In genomic region chr4:38230121-38230728, GRCh38 we compare ENCODE assay signal across 13 cellular contexts.
DNase-seq lines count a peak whose midpoint lies in the region; ATAC-seq, FAIRE-seq and TF ChIP-seq lines count a peak whose summit lies in the region.
"Had no signal": no experiment of that assay in that cellular context is flagged by ENCODE, and none has a peak within 500 bp of the region (broad histone marks: within the 10 kb centered on the region; RNA-seq: fewer than 3 reads in every experiment).

No MANE protein-coding gene starts in this region.

- no peak overlapping the region; a peak in 1 of 4 replicates for H3K9ac ChIP-seq in K562 (ENCODE audit: insufficient read depth in 1 of 2, low read depth in 2 of 2, low read length in 2 of 2)

- H3K9me3 ChIP-seq in K562 (replicated peaks; ENCODE audit: control insufficient read depth, insufficient read depth, low read depth, low read length) (no peaks in the 10 kb centered on the region), suprapubic skin (no peaks in the 10 kb centered on the region), MG63 (peaks cover 3% of the 10 kb centered on the region; the same call in 1 of the 2 replicates)
- H3K9me3 ChIP-seq: psoas muscle, testis had no signal

- H3K9me1 ChIP-seq in K562 (ENCODE audit: control insufficient read depth, insufficient read depth, low read length): no peaks in the 10 kb centered on the region

- in situ Hi-C loops in K562 (cut with MboI): no loop called here

- peak; percentile 74 for FAIRE-seq in K562 (lab: Jason Lieb, UNC)

- ATAC-seq in K562: peak; percentile 92
- ATAC-seq in GM19397 (IDR thresholded peaks at IDR 0.05; ENCODE audit: unreplicated experiment): no peak
- ATAC-seq: psoas muscle had no signal

- H3K4me2 ChIP-seq in K562 (ENCODE audit: insufficient read depth, low read length): peak overlapping the region; percentile 34

- H3K36me3 ChIP-seq in K562 (ENCODE audit: control insufficient read depth, insufficient read depth, low read length) (no peaks in the 10 kb centered on the region), suprapubic skin (no peaks in the 10 kb centered on the region), MG63 (no peaks in the 10 kb centered on the region)

- no peak for TF ChIP-seq CTCF in K562 (IDR thresholded peaks at IDR 0.05 in 2 of 3, conservative IDR thresholded peaks at IDR 0.05 in 1 of 3; ENCODE audit: insufficient read depth in 2 of 3, low read depth in 1 of 3, low read length in 3 of 3)
- no peak for TF ChIP-seq CTCF in suprapubic skin (IDR thresholded peaks at IDR 0.05)

- BruUV-seq in K562 (replicated peaks; lab: Mats Ljungman, UMichigan): no TSS peak

- TF ChIP-seq POLR2A in K562 (conservative IDR thresholded peaks at IDR 0.05): no peak
- TF ChIP-seq POLR2A in suprapubic skin (IDR thresholded peaks at IDR 0.05): no peak

- POLR2A ChIA-PET in K562 (lab: Yijun Ruan, JAX): interaction anchor here (2.2 kb wide), 1 partner anchor 13 kb away, joined by 11 read pairs; no protein-coding TSS in a partner anchor

- H3K4me3 ChIP-seq in K562: no peak overlapping the region
- no peak overlapping the region for H3K4me3 ChIP-seq in suprapubic skin
- H3K4me3 ChIP-seq in MG63: no peak overlapping the region
- H3K4me3 ChIP-seq: coronary artery, psoas muscle, testis had no signal

- 0 out of 4 replicates have a peak, but pooled peaks of 1 of the 2 experiments have one; percentile 6 for TF ChIP-seq RAD21 in K562 (CRISPR knock-in tag; conservative IDR thresholded peaks at IDR 0.05 in 1 of 2, IDR thresholded peaks at IDR 0.05 in 1 of 2)

- TF ChIP-seq EP300 in K562 (IDR thresholded peaks at IDR 0.05; ENCODE audit: low read length) (no peak), suprapubic skin (IDR thresholded peaks at IDR 0.05) (no peak)

- intact Hi-C loops in K562 (cut with micrococcal nuclease): no loop called here

- H4K20me1 ChIP-seq in K562 (replicated peaks; ENCODE audit: control insufficient read depth, insufficient read depth, low read length): no peaks in the 10 kb centered on the region

- CTCF ChIA-PET in K562 (lab: Yijun Ruan, JAX; ENCODE audit: low intra/inter-chr PET ratio): no interaction called here

- 18% methylated on average over 9 of the region's 9 CpGs for WGBS in K562 (ENCODE audit: insufficient coverage, low coverage, missing lambda C conversion rate)
- 33% methylated on average over 9 of the region's 9 CpGs for WGBS in suprapubic skin

- peak overlapping the region; percentile 60 for H2AFZ ChIP-seq in K562 (ENCODE audit: low read depth, low read length)

- H3K27me3 ChIP-seq in K562 (ENCODE audit: control insufficient read depth in 2 of 2, insufficient read depth in 2 of 2, low read length in 2 of 2): no peaks in the 10 kb centered on the region
- no peaks in the 10 kb centered on the region for H3K27me3 ChIP-seq in suprapubic skin
- H3K27me3 ChIP-seq in MG63: no peaks in the 10 kb centered on the region
- H3K27me3 ChIP-seq: testis had no signal

- DNase-seq in HuH-7.5 (ENCODE audit: low spot score) (peak; percentile 34), K562 (ENCODE audit: extremely low read depth in 1 of 4, low spot score in 3 of 4) (peak; percentile 32 to 82 (median 54)), left kidney (ENCODE audit: low read depth, low spot score) (peak; percentile 91), suprapubic skin (ENCODE audit: low spot score in 2 of 2) (no peak), MG63 (no peak), NCI-H1417 (lab: John Stamatoyannopoulos, UW) (no peak), DMS114 treated with DMSO at 0.1 percent for 48 hours (lab: John Stamatoyannopoulos, UW; ENCODE audit: unreplicated experiment) (no peak)
- DNase-seq: anterior cingulate cortex, NCI-H1048, psoas muscle, testis had no signal

- H3K4me1 ChIP-seq in K562 (replicated peaks in 1 of 2; ENCODE audit: control insufficient read depth in 2 of 2, insufficient read depth in 2 of 2, low read length in 2 of 2) (peaks cover 15 to 20% of the 10 kb centered on the region in 2 experiments), suprapubic skin (peaks cover 33% of the 10 kb centered on the region)
- H3K4me1 ChIP-seq: psoas muscle, testis had no signal

- peak overlapping the region; percentile 49; the same call in 1 of the 3 replicates for H3K27ac ChIP-seq in K562 (ENCODE audit: extremely low read depth, low read depth, low read length)
- H3K27ac ChIP-seq in suprapubic skin: peak overlapping the region; percentile 58
- H3K27ac ChIP-seq: coronary artery, psoas muscle, testis had no signal

- no peaks in the 10 kb centered on the region for H3K79me2 ChIP-seq in K562 (ENCODE audit: control insufficient read depth, insufficient read depth, low read length)

TF ChIP-seq in K562, 482 proteins besides CTCF, POLR2A, EP300 and RAD21 (continues in another document):
- TF ChIP-seq NFYB (IDR thresholded peaks at IDR 0.05; ENCODE audit: extremely low read depth, insufficient read length) (no peak), HNRNPUL1 (IDR thresholded peaks at IDR 0.05; ENCODE audit: low read length) (no peak), ATF3 (IDR thresholded peaks at IDR 0.05) (peak; percentile 26; the same call in 1 of the 2 replicates), ATF3 (CRISPR knock-in tag; conservative IDR thresholded peaks at IDR 0.05) (no peak), NR2C2 (CRISPR knock-in tag; IDR thresholded peaks at IDR 0.05) (no peak), NR2C2 (tag; IDR thresholded peaks at IDR 0.05) (peak; percentile 77), ESRRB (CRISPR knock-in tag; IDR thresholded peaks at IDR 0.05; ENCODE audit: borderline replicate concordance) (no peak), SMARCC2 (IDR thresholded peaks at IDR 0.05; ENCODE audit: low read depth) (0 out of 2 replicates have a peak, but pooled peaks have one; percentile 31), ZNF274 (IDR thresholded peaks at IDR 0.05; ENCODE audit: borderline replicate concordance, low read depth, low read length) (no peak), SMAD1 (IDR thresholded peaks at IDR 0.05; ENCODE audit: low read depth, low read length, partially characterized antibody) (no peak), LCOR (CRISPR knock-in tag; IDR thresholded peaks at IDR 0.05) (no peak), ZNF184 (CRISPR knock-in tag; IDR thresholded peaks at IDR 0.05) (no peak), HNRNPK (IDR thresholded peaks at IDR 0.05; ENCODE audit: low read depth, low read length, poor library complexity, severe bottlenecking) (no peak), RCOR1 (IDR thresholded peaks at IDR 0.05; ENCODE audit: borderline replicate concordance in 1 of 2, low read depth in 2 of 2, low read length in 2 of 2) (peak in 1 of 2 experiments; percentile 85; a peak in 2 of 4 replicates), MITF (IDR thresholded peaks at IDR 0.05) (peak; percentile 90), CBX2 (IDR thresholded peaks at IDR 0.05; ENCODE audit: insufficient read depth, low read length, poor library complexity, severe bottlenecking) (no peak), CBFA2T2 (conservative IDR thresholded peaks at IDR 0.05) (peak; percentile 59), ZNF764 (CRISPR knock-in tag; IDR thresholded peaks at IDR 0.05; ENCODE audit: low read depth) (no peak), PCBP1 (IDR thresholded peaks at IDR 0.05; ENCODE audit: low read depth, low read length, poor library complexity, severe bottlenecking) (no peak), ZNF436 (CRISPR knock-in tag; IDR thresholded peaks at IDR 0.05) (no peak), KLF1 (tag; IDR thresholded peaks at IDR 0.05) (no peak), MAFK (IDR thresholded peaks at IDR 0.05; ENCODE audit: low read length) (no peak), HDGF (IDR thresholded peaks at IDR 0.05) (no peak), CBX8 (IDR thresholded peaks at IDR 0.05; ENCODE audit: borderline replicate concordance, extremely low read depth, low read depth, low read length, poor library complexity, severe bottlenecking) (no peak), E2F4 (CRISPR knock-in tag; IDR thresholded peaks at IDR 0.05; ENCODE audit: low read depth) (no peak), CXXC5 (CRISPR knock-in tag; IDR thresholded peaks at IDR 0.05) (peak; percentile 48), ERF (CRISPR knock-in tag; IDR thresholded peaks at IDR 0.05) (no peak), ZFP1 (CRISPR knock-in tag; IDR thresholded peaks at IDR 0.05) (no peak), HCFC1 (IDR thresholded peaks at IDR 0.05; ENCODE audit: low read depth, low read length) (no peak), NR2C1 (IDR thresholded peaks at IDR 0.05) (peak; percentile 24; the same call in 1 of the 2 replicates), NR2C1 (tag; IDR thresholded peaks at IDR 0.05) (peak; percentile 77), NR1H2 (CRISPR knock-in tag; IDR thresholded peaks at IDR 0.05) (no peak)

Comparison
In these comparisons a context has a peak if more than half of its experiments do, and no peak if none do; other contexts are left out.
1. DNase-seq: peak in HuH-7.5 (single experiment), K562 (4 of 4) and left kidney (single experiment); none in suprapubic skin (0 of 2), MG63 (single experiment), NCI-H1417 (0 of 3) and DMS114 treated with DMSO at 0.1 percent for 48 hours (single experiment).